Comparison of ENCODE assay signal across 7 cellular contexts in the genomic region with DNA sequence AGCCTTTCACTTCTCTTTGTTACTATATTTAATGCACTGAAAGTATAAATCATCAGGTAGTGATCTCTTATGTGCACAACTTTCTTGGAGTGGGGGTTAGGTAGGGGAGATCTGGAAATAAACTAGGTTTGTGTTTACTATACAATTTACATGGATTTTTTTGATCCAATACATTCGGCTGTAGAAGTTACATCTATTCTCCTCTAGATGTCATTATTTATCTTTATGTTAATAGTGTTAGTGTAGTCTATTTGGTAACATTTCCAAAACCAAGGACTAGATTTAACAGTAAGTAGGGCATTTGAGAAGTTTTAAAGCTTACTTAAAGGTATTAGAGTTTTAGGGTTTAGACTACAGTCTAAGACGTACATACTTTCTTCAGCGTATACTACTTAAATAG. TPM values are rescaled to one million over a fixed set of nuclear protein-coding genes. Genes with fewer than 3 reads are reported as not detected.
A peak's percentile ranks its signal among the peaks of the same experiment; 100 is the strongest.
DNase-seq lines count a peak whose midpoint lies in the region; ATAC-seq, FAIRE-seq and TF ChIP-seq lines count a peak whose summit lies in the region.

No MANE protein-coding gene starts in this region.

- peaks cover 0 to 13% of the 10 kb centered on the region in 2 experiments; a peak in 1 of 4 replicates for H3K36me3 ChIP-seq in GM12878 (ENCODE audit: control insufficient read depth in 2 of 2, insufficient read depth in 2 of 2, low read length in 1 of 2)

- no peaks in the 10 kb centered on the region for H3K4me1 ChIP-seq in GM12878 (ENCODE audit: control insufficient read depth, insufficient read depth, low read length)

- H3K27me3 ChIP-seq in GM12878 (replicated peaks in 1 of 2; ENCODE audit: control insufficient read depth in 2 of 2, insufficient read depth in 2 of 2, low read length in 1 of 2): no peaks in the 10 kb centered on the region

- intact Hi-C loops in GM12878 (cut with micrococcal nuclease; ENCODE audit: unreplicated experiment): loop anchor here (1.0 kb wide), 2 partner anchors 96 to 114 kb away; no protein-coding TSS in a partner anchor

- RAD21 ChIA-PET in GM12878 (lab: Charles Lee; ENCODE audit: unreplicated experiment): interaction anchor here (0.7 to 12.0 kb wide), 16 partner anchors 38 to 208 kb away, joined by 3 to 287 read pairs (median 3); no protein-coding TSS in a partner anchor

- peaks cover 5 to 15% of the 10 kb centered on the region in 2 donors for H3K36me3 Mint-ChIP-seq in naive B cell

- no peak for FAIRE-seq in GM12878 (lab: Jason Lieb, UNC)

- H3K27ac ChIP-seq in GM12878 (ENCODE audit: control insufficient read depth, insufficient read depth): no peak overlapping the region

- no peak overlapping the region for H3K4me3 ChIP-seq in GM12878

- peak overlapping the region in 1 of 8 donors; percentile 64 for H3K4me3 Mint-ChIP-seq in naive B cell

- no peaks in the 10 kb centered on the region for H4K20me1 ChIP-seq in GM12878 (ENCODE audit: control insufficient read depth, insufficient read depth)

- peak; percentile 85 for ATAC-seq in GM12878
- ATAC-seq in naive B cell (ENCODE audit: low read depth in 2 of 2): peak; percentile 69 to 83
- no peak for ATAC-seq in GM19452 (IDR thresholded peaks at IDR 0.05; ENCODE audit: unreplicated experiment)

- peaks cover 7% of the 10 kb centered on the region for H3K79me2 ChIP-seq in GM12878 (ENCODE audit: control insufficient read depth, insufficient read depth, low read length)

- in situ Hi-C loops in GM12878 (cut with MboI): loop anchor here (5.0 kb wide), 1 partner anchor 94 kb away; no protein-coding TSS in a partner anchor

- no peaks in the 10 kb centered on the region for H3K9me3 ChIP-seq in GM12878 (replicated peaks; ENCODE audit: control insufficient read depth, insufficient read depth, low read length)

- POLR2A ChIA-PET in GM12878 (lab: Charles Lee): interaction anchor here (0.8 to 2.0 kb wide), 3 partner anchors 90 to 96 kb away, joined by 3 to 13 read pairs (median 5); no protein-coding TSS in a partner anchor

- H3K4me2 ChIP-seq in GM12878 (ENCODE audit: control insufficient read depth, insufficient read depth): no peak overlapping the region

- H3K27ac Mint-ChIP-seq in naive B cell: peak overlapping the region in 3 of 6 donors; percentile 26 to 88 (median 75)

- no peak for TF ChIP-seq EP300 in GM12878 (IDR thresholded peaks at IDR 0.05; ENCODE audit: borderline replicate concordance in 1 of 2, control insufficient read depth in 1 of 2, low read depth in 2 of 2, low read length in 2 of 2)

- no peaks in the 10 kb centered on the region for H3K27me3 Mint-ChIP-seq in naive B cell

- peak; percentile 42; the same call in 1 of the 2 replicates for TF ChIP-seq RAD21 in GM12878 (IDR thresholded peaks at IDR 0.05; ENCODE audit: insufficient read depth, low read depth, low read length)

- no peak for TF ChIP-seq POLR2A in GM12878 (IDR thresholded peaks at IDR 0.05; ENCODE audit: low read depth, low read length)

- SMC1A ChIA-PET in GM12878 (lab: Charles Lee; ENCODE audit: uncharacterized antibody, unreplicated experiment): interaction anchor here (0.6 to 11.0 kb wide), 14 partner anchors 13 to 792 kb away, joined by 3 to 338 read pairs (median 4); no protein-coding TSS in a partner anchor

- peaks cover 26 to 42% (median 30%) of the 10 kb centered on the region in 3 donors for H3K4me1 Mint-ChIP-seq in naive B cell

- BruUV-seq in GM12878 (replicated peaks; lab: Mats Ljungman, UMichigan): no TSS peak

- DNase-seq in GM03348 (ENCODE audit: low spot score) (peak; percentile 41), M059J (ENCODE audit: low read depth) (peak; percentile 23), GM12878 (ENCODE audit: low read depth, low spot score) (no peak), naive B cell (peak; percentile 27), NCI-H226 (no peak), NCI-H2029 treated with DMSO at 0.1 percent for 48 hours (lab: John Stamatoyannopoulos, UW) (no peak)

- CTCF ChIA-PET in GM12878 (lab: Yijun Ruan, JAX): interaction anchor here (0.7 to 14.7 kb wide), 29 partner anchors 9 to 208 kb away, joined by 3 to 577 read pairs (median 5); a partner anchor contains a TSS

- no peak overlapping the region for H2AFZ ChIP-seq in GM12878 (ENCODE audit: control insufficient read depth, low read depth, low read length)

- TF ChIP-seq CTCF in GM12878 (IDR thresholded peaks at IDR 0.05 in 2 of 3, conservative IDR thresholded peaks at IDR 0.05 in 1 of 3; ENCODE audit: control insufficient read depth in 2 of 3, extremely low read depth in 1 of 3, insufficient read depth in 1 of 3, low read depth in 3 of 3, low read length in 3 of 3): peak in 2 of 3 experiments; percentile 27 to 42; a peak in 2 of 6 replicates

- H3K9ac ChIP-seq in GM12878 (ENCODE audit: control insufficient read depth, insufficient read depth, low read length): no peak overlapping the region

- H3K9me3 Mint-ChIP-seq in naive B cell: no peaks in the 10 kb centered on the region

- 39% methylated on average over 3 of the region's 3 CpGs for WGBS in GM12878 (ENCODE audit: insufficient coverage, insufficient replicate concordance, low lambda C conversion rate, missing lambda C conversion rate)

TF ChIP-seq in GM12878, 131 proteins besides CTCF, POLR2A, EP300 and RAD21:
- TF ChIP-seq RAD51 (IDR thresholded peaks at IDR 0.05) (0 out of 2 replicates have a peak, but pooled peaks have one; percentile 4), SMC3 (IDR thresholded peaks at IDR 0.05; ENCODE audit: borderline replicate concordance, low read length) (peak; percentile 73), SREBF1 (IDR thresholded peaks at IDR 0.05; ENCODE audit: low read length) (no peak)

RNA-seq across cellular contexts. Expression of a gene that starts 5.4 kb away (rescaled TPM):
- total RNA-seq in M059J (2014; rRNA removed; shearing (Covaris generic)): 57.5 and 78.3 TPM in 2 replicates
- 160 and 169 TPM in 2 replicates for total RNA-seq in GM12878 (2013; cell fraction: nucleolus; rRNA removed)
- 29.3 and 32.7 TPM in 2 replicates for total RNA-seq in GM12878 (2014; rRNA removed)
- 38.0 and 38.4 TPM in 2 replicates for total RNA-seq in GM12878 (2014; rRNA removed; fragmentation: Illumina TruSeq; extraction: Trizol)
- 25.5 and 28.4 TPM in 2 replicates for total RNA-seq in GM12878 (2021)
- 12.9 TPM for polyA plus RNA-seq in GM12878 (2011; ENCODE audit: low read depth)
- 44.9 and 62.1 TPM in 2 replicates for polyA plus RNA-seq in GM12878 (2011; rRNA removed)
- polyA plus RNA-seq in GM12878 (2011; cell fraction: cytosol; rRNA removed): 18.4 and 20.7 TPM in 2 replicates
- 74.4 and 75.6 TPM in 2 replicates for polyA plus RNA-seq in GM12878 (2011; cell fraction: nucleus; rRNA removed)
- polyA plus RNA-seq in GM12878 (2012): 17.4 and 24.6 TPM in 2 replicates
- 42.5 and 61.4 TPM in 2 replicates for polyA plus RNA-seq in GM12878 (2014; fragmentation: Illumina TruSeq; extraction: Trizol)
- 10 to 100 TPM; 24.4 to 28.7 TPM for polyA plus RNA-seq in GM12878 (2014; fragmentation: Nextera tagmentation; extraction: Ambion mirVana)
- 27.3 and 31.0 TPM in 2 replicates for polyA plus RNA-seq in GM12878 (2014; rRNA removed)
- polyA plus RNA-seq in GM12878 (2016; fragmentation: Nextera tagmentation; extraction: Ambion mirVana): 10 to 100 TPM; 46.7 to 48.7 TPM
- 22.0 and 34.3 TPM in 2 replicates for polyA minus RNA-seq in GM12878 (2011; rRNA and poly(A)+ RNA removed)
- polyA minus RNA-seq in GM12878 (2011; cell fraction: cytosol; rRNA and poly(A)+ RNA removed): 4.3 and 11.5 TPM in 2 replicates
- polyA minus RNA-seq in GM12878 (2011; cell fraction: nucleus; rRNA and poly(A)+ RNA removed): 43.2 and 51.1 TPM in 2 replicates
- 10 to 100 TPM; 20.8 to 35.5 (median 26.9) TPM for polyA plus RNA-seq in naive B cell (ENCODE audit: low read depth in 6 of 6)

Comparison
In these comparisons a context has a peak if more than half of its experiments do, and no peak if none do; other contexts are left out.
1. DNase-seq: peak in GM03348 (single experiment), M059J (single experiment) and naive B cell (single experiment); none in GM12878 (single experiment), NCI-H226 (single experiment) and NCI-H2029 treated with DMSO at 0.1 percent for 48 hours (single experiment).